Comparison of ENCODE assay signal across 12 cellular contexts in the genomic region with DNA sequence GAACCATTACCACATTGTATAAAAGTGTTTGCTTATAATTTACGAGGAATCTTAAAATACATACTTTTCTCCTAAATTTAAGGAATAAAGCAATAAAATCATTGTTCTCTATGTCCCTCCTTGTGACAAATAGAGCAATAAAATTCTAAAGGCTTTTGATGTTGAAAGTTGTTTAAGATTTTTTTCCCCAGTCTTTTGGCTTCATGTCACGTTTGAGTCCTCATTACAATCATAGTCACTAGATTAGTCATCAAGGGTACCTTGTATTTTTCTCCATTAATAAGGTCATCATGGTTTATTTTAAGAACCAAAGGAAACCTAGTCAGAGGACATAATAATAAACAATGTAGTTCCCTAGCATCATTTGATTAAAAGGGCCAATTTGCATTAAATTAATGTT. TPM values are rescaled to one million over a fixed set of nuclear protein-coding genes. Genes with fewer than 3 reads are reported as not detected.
DNase-seq lines count a peak whose midpoint lies in the region; TF ChIP-seq lines count a peak whose summit lies in the region.
"Had no signal": no experiment of that assay in that cellular context is flagged by ENCODE, and none has a peak within 500 bp of the region (broad histone marks: within the 10 kb centered on the region; RNA-seq: fewer than 3 reads in every experiment).

No MANE protein-coding gene starts in this region.

- peaks cover 30% of the 10 kb centered on the region for H3K36me3 Mint-ChIP-seq in nephron (ENCODE audit: low read depth)

- POLR2A ChIA-PET in OCI-LY7 (lab: Charles Lee) = no interaction called here

- H3K9me3 ChIP-seq in OCI-LY7 (ENCODE audit: low read length) = no peaks in the 10 kb centered on the region

- H3K27ac Mint-ChIP-seq in nephron = peak overlapping the region in 2 of 3 experiments; percentile 54 to 62

- H3K27ac ChIP-seq in OCI-LY7 (ENCODE audit: low read depth, low read length, poor library complexity, severe bottlenecking) = no peak overlapping the region

- no peaks in the 10 kb centered on the region for H4K20me1 ChIP-seq in OCI-LY7 (ENCODE audit: insufficient read depth, low read length)

- H2AFZ ChIP-seq in OCI-LY7 (ENCODE audit: low read length) = no peak overlapping the region

- DNase-seq in AG10803 (ENCODE audit: low read depth) = peak; percentile 90
- DNase-seq in OCI-LY7 (ENCODE audit: low spot score) = no peak
- peak; percentile 81 for DNase-seq in dermis blood vessel endothelial cell
- DNase-seq in T-helper 1 cell = no peak
- DNase-seq in KG1 (lab: John Stamatoyannopoulos, UW) = no peak
- no peak for DNase-seq in GM10266 (ENCODE audit: extremely low spot score)
- no peak for DNase-seq in stimulated activated CD4-positive, alpha-beta T cell treated with anti-CD3 and anti-CD28 coated beads, Interleukin-4, amount 100 ng/mL, for 24 hours
- DNase-seq: activated CD4-positive, CD25-positive, alpha-beta regulatory T cell; activated gamma-delta T cell treated with Interleukin-2 at 50 U/mL for 16 hours; CD4-positive, alpha-beta memory T cell; stimulated activated naive CD8-positive, alpha-beta T cell treated with anti-CD3 and anti-CD28 coated beads, Interleukin-15, Interleukin-2, amounts not matched to agents 100 U/mL and 50 U/mL, for 24 hours had no signal

- peaks cover 34% of the 10 kb centered on the region for H3K4me1 Mint-ChIP-seq in nephron

- H3K9me2 ChIP-seq in OCI-LY7 (ENCODE audit: insufficient read depth, low read length) = no peaks in the 10 kb centered on the region

- H3K79me2 ChIP-seq in OCI-LY7 (ENCODE audit: insufficient read depth, low read depth, low read length) = peaks cover 42% of the 10 kb centered on the region

- H3K4me1 ChIP-seq in OCI-LY7 (ENCODE audit: insufficient read depth, low read length, poor library complexity, severe bottlenecking) = peaks cover 19% of the 10 kb centered on the region

- peak overlapping the region; percentile 86; the same call in 1 of the 2 replicates for H3K4me2 ChIP-seq in OCI-LY7 (ENCODE audit: low read length)

- H3K36me3 ChIP-seq in OCI-LY7 (ENCODE audit: insufficient read depth, low read length) = peaks cover 53% of the 10 kb centered on the region

- H3K27me3 Mint-ChIP-seq in nephron (ENCODE audit: low read depth) = peaks cover 5% of the 10 kb centered on the region

- intact Hi-C loops in OCI-LY7 (cut with micrococcal nuclease; ENCODE audit: unreplicated experiment) = loop anchor here (5.0 kb wide), 4 partner anchors 248 to 438 kb away; a partner anchor contains a TSS

- BruUV-seq in OCI-LY7 (replicated peaks; lab: Mats Ljungman, UMichigan) = no TSS peak

- H3K4me3 Mint-ChIP-seq in nephron = peak overlapping the region; percentile 19 to 80 (median 28)

- CTCF ChIA-PET in OCI-LY7 (lab: Charles Lee; ENCODE audit: unreplicated experiment) = no interaction called here

- H3K4me3 ChIP-seq in AG10803 (ENCODE audit: low read length) (no peak overlapping the region), OCI-LY7 (ENCODE audit: low read depth, low read length, poor library complexity, severe bottlenecking) (no peak overlapping the region)

- H3K9me3 Mint-ChIP-seq in nephron = no peaks in the 10 kb centered on the region

- TF ChIP-seq CTCF in AG10803 (conservative IDR thresholded peaks at IDR 0.05; ENCODE audit: low read length) = no peak
- TF ChIP-seq CTCF in OCI-LY7 (conservative IDR thresholded peaks at IDR 0.05; ENCODE audit: low read length) = no peak
- TF ChIP-seq CTCF in nephron (IDR thresholded peaks at IDR 0.05; ENCODE audit: unreplicated experiment in 3 of 3) = no peak
- TF ChIP-seq CTCF in GM10266 (IDR thresholded peaks at IDR 0.05; ENCODE audit: control insufficient read depth, insufficient read depth, low read depth, missing control alignments) = no peak

RNA-seq across cellular contexts. Expression of a gene that starts 3.2 kb away (rescaled TPM):
- 5.9 and 7.9 TPM in 2 replicates for total RNA-seq in OCI-LY7 (2014; rRNA removed; shearing (Covaris generic))
- total RNA-seq in OCI-LY7 (2022) (7.3 and 8.6 TPM in 2 replicates), dermis blood vessel endothelial cell (9.1 and 9.5 TPM in 2 replicates)

RNA-seq across cellular contexts. Expression of a gene that starts 45.4 kb away (rescaled TPM):
- 106 and 111 TPM in 2 replicates for total RNA-seq in OCI-LY7 (2014; rRNA removed; shearing (Covaris generic))
- 248 and 276 TPM in 2 replicates for total RNA-seq in OCI-LY7 (2022)
- total RNA-seq in dermis blood vessel endothelial cell = 95.5 and 124 TPM in 2 replicates

Comparison
In these comparisons a context has a peak if more than half of its experiments do, and no peak if none do; other contexts are left out.
1. DNase-seq: peak in AG10803 (single experiment) and dermis blood vessel endothelial cell (single experiment); none in OCI-LY7 (single experiment), T-helper 1 cell (0 of 5), KG1 (single experiment), GM10266 (single experiment) and stimulated activated CD4-positive, alpha-beta T cell treated with anti-CD3 and anti-CD28 coated beads, Interleukin-4, amount 100 ng/mL, for 24 hours (single experiment).